ENCODE assay signal across 1 cellular context in genomic region chr19:48206402-48207093, GRCh38.
TF ChIP-seq lines count a peak whose summit lies in the region.

No MANE protein-coding gene starts in this region.

TF ChIP-seq in GM12878, 131 proteins besides CTCF, POLR2A, EP300 and RAD21:
- TF ChIP-seq MEF2A (IDR thresholded peaks at IDR 0.05; ENCODE audit: insufficient read depth, low read depth, low read length), result no peak
- TF ChIP-seq PKNOX1 (IDR thresholded peaks at IDR 0.05), result peak; percentile 74
- TF ChIP-seq REST (IDR thresholded peaks at IDR 0.05; ENCODE audit: low read depth, low read length), result no peak
- TF ChIP-seq PBX3 (IDR thresholded peaks at IDR 0.05; ENCODE audit: insufficient replicate concordance, low read depth, low read length), result peak; percentile 13
- no peak for TF ChIP-seq EGR1 (IDR thresholded peaks at IDR 0.05; ENCODE audit: borderline replicate concordance in 1 of 2, low read depth in 2 of 2, low read length in 2 of 2)
